12 cellular contexts compared by ENCODE assay signal in the genomic region with DNA sequence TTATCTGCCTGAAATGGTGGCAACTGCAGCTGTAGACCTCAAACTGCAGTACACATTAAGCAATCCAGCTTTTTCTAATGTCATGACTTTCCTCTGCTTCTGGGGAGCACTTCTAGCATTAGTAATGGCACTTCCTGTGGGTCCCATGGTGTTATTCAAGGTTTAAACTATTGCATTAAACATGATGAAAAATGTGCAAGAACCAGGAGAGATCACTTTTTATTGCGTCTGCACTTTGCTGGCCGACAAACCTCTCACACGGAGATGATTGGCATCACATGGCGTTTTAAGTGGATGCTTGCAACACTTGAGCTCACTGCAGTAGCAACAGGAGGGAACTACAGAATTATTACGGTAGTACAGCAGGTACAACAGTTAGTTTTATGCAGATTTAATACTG.
A peak's percentile ranks its signal among the peaks of the same experiment; 100 is the strongest.
DNase-seq lines count a peak whose midpoint lies in the region; ATAC-seq and TF ChIP-seq lines count a peak whose summit lies in the region.
"Had no signal": no experiment of that assay in that cellular context is flagged by ENCODE, and none has a peak within 500 bp of the region (broad histone marks: within the 10 kb centered on the region; RNA-seq: fewer than 3 reads in every experiment).

No MANE protein-coding gene starts in this region.

- peaks cover 0 to 16% (median 4%) of the 10 kb centered on the region in 12 donors for H3K4me1 ChIP-seq in heart left ventricle
- H3K4me1 ChIP-seq in thyroid gland, result peaks cover 10 to 12% of the 10 kb centered on the region in 2 donors
- H3K4me1 ChIP-seq: BLaER1, HAP-1 had no signal

- H3K9me3 ChIP-seq in heart left ventricle, result no peaks in the 10 kb centered on the region
- H3K9me3 ChIP-seq in thyroid gland, result no peaks in the 10 kb centered on the region
- H3K9me3 ChIP-seq: BLaER1, HAP-1 had no signal

- TF ChIP-seq CTCF in heart left ventricle (IDR thresholded peaks at IDR 0.05), result no peak
- no peak for TF ChIP-seq CTCF in brain microvascular endothelial cell (IDR thresholded peaks at IDR 0.05; ENCODE audit: low read depth, low read length, missing control alignments)
- no peak for TF ChIP-seq CTCF in thyroid gland (IDR thresholded peaks at IDR 0.05)

- no peak for TF ChIP-seq POLR2A in heart left ventricle (IDR thresholded peaks at IDR 0.05)
- no peak for TF ChIP-seq POLR2A in thyroid gland (IDR thresholded peaks at IDR 0.05)

- H3K36me3 ChIP-seq in heart left ventricle (no peaks in the 10 kb centered on the region), brain microvascular endothelial cell (replicated peaks) (no peaks in the 10 kb centered on the region), thyroid gland (no peaks in the 10 kb centered on the region)
- H3K36me3 ChIP-seq: HAP-1 had no signal

- 50 to 63% (median 59%) methylated on average over 5 of the region's 5 CpGs for WGBS in heart left ventricle, 4 donors
- 34 to 49% methylated on average over 5 of the region's 5 CpGs for WGBS in thyroid gland, 2 donors

- H3K27me3 ChIP-seq in heart left ventricle, result no peaks in the 10 kb centered on the region
- H3K27me3 ChIP-seq in brain microvascular endothelial cell (replicated peaks), result no peaks in the 10 kb centered on the region
- no peaks in the 10 kb centered on the region for H3K27me3 ChIP-seq in thyroid gland
- H3K27me3 ChIP-seq: BLaER1 had no signal

- intact Hi-C loops in heart left ventricle (cut with DNase I) (no loop called here), cardiac septum (cut with DNase I) (no loop called here), thyroid gland (cut with DNase I) (no loop called here)

- H3K27ac ChIP-seq in heart left ventricle (no peak overlapping the region), brain microvascular endothelial cell (peak overlapping the region; percentile 1), thyroid gland (no peak overlapping the region)
- H3K27ac ChIP-seq: BLaER1 had no signal

- H3K4me3 ChIP-seq in heart left ventricle (no peak overlapping the region), brain microvascular endothelial cell (ENCODE audit: low read depth, low read length) (no peak overlapping the region), thyroid gland (replicated peaks in 1 of 3) (no peak overlapping the region)
- H3K4me3 ChIP-seq: BLaER1, HAP-1 had no signal

- no peak for DNase-seq in heart left ventricle
- DNase-seq in cardiac septum (ENCODE audit: low spot score), result no peak
- DNase-seq in NCI-H187 treated with DMSO at 0.1 percent for 48 hours (lab: John Stamatoyannopoulos, UW), result peak; percentile 15
- peak; percentile 43 for DNase-seq in brain microvascular endothelial cell
- DNase-seq in thyroid gland, result peak; percentile 73 to 82
- DNase-seq in SW480 (ENCODE audit: low spot score), result no peak
- DNase-seq in stimulated activated naive CD8-positive, alpha-beta T cell treated with anti-CD3 and anti-CD28 coated beads, Interleukin-15, Interleukin-2, amounts not matched to agents 100 U/mL and 50 U/mL, for 24 hours, result no peak
- DNase-seq: KG1, NCI-H774 had no signal

- ATAC-seq in heart left ventricle, result peak in 3 of 4 donors; percentile 47 to 55 (median 51)
- no peak for ATAC-seq in GM21367 (IDR thresholded peaks at IDR 0.05; ENCODE audit: unreplicated experiment)
- ATAC-seq in stimulated activated naive CD8-positive, alpha-beta T cell treated with anti-CD3 and anti-CD28 coated beads, Interleukin-15, Interleukin-2, amounts not matched to agents 100 U/mL and 50 U/mL, for 24 hours, result no peak

- in situ Hi-C loops in brain microvascular endothelial cell (cut with HindIII; ENCODE audit: low pct_ligation_motif_present, low sequenced_read_pairs), result no loop called here

Comparison
In these comparisons a context has a peak if more than half of its experiments do, and no peak if none do; other contexts are left out.
1. ATAC-seq: peak in heart left ventricle (3 of 4); none in GM21367 (single experiment) and stimulated activated naive CD8-positive, alpha-beta T cell treated with anti-CD3 and anti-CD28 coated beads, Interleukin-15, Interleukin-2, amounts not matched to agents 100 U/mL and 50 U/mL, for 24 hours (single experiment).
2. DNase-seq: peak in NCI-H187 treated with DMSO at 0.1 percent for 48 hours (single experiment), brain microvascular endothelial cell (single experiment) and thyroid gland (2 of 2); none in heart left ventricle (0 of 5), cardiac septum (single experiment), SW480 (single experiment) and stimulated activated naive CD8-positive, alpha-beta T cell treated with anti-CD3 and anti-CD28 coated beads, Interleukin-15, Interleukin-2, amounts not matched to agents 100 U/mL and 50 U/mL, for 24 hours (single experiment).